9 cellular contexts compared by ENCODE assay signal in genomic region chr5:61280205-61280604, GRCh38. TPM values are rescaled to one million over a fixed set of nuclear protein-coding genes. Genes with fewer than 3 reads are reported as not detected.
DNase-seq lines count a peak whose midpoint lies in the region; ATAC-seq and TF ChIP-seq lines count a peak whose summit lies in the region.
"Had no signal": no experiment of that assay in that cellular context is flagged by ENCODE, and none has a peak within 500 bp of the region (broad histone marks: within the 10 kb centered on the region; RNA-seq: fewer than 3 reads in every experiment).

No MANE protein-coding gene starts in this region.

- peak; percentile 68 for ATAC-seq in IMR-90 (ENCODE audit: low read depth)
- ATAC-seq in PC-3 = peak; percentile 51

- no peaks in the 10 kb centered on the region for H3K36me3 ChIP-seq in IMR-90 (ENCODE audit: control insufficient read depth, insufficient read depth, low read length)
- no peaks in the 10 kb centered on the region for H3K36me3 ChIP-seq in PC-3 (ENCODE audit: low read depth, low read length)
- no peaks in the 10 kb centered on the region for H3K36me3 ChIP-seq in vagina

- BruUV-seq in IMR-90 (replicated peaks; lab: Mats Ljungman, UMichigan) (no TSS peak), PC-3 (replicated peaks; lab: Mats Ljungman, UMichigan) (no TSS peak)

- no peak for TF ChIP-seq POLR2A in IMR-90 (IDR thresholded peaks at IDR 0.05; ENCODE audit: low read depth, low read length)
- no peak for TF ChIP-seq POLR2A in vagina (IDR thresholded peaks at IDR 0.05)

- H2BK120ac ChIP-seq in IMR-90 (ENCODE audit: low read depth, low read length) = peak overlapping the region; percentile 9; the same call in 1 of the 2 replicates

- H3K79me2 ChIP-seq in PC-3 (ENCODE audit: low read length) = no peaks in the 10 kb centered on the region

- no peaks in the 10 kb centered on the region for H3K27me3 Mint-ChIP-seq in chondrocyte (ENCODE audit: low read depth)

- H3K4me2 ChIP-seq in IMR-90 (ENCODE audit: low read depth, low read length) = peak overlapping the region; percentile 70
- peak overlapping the region; percentile 48; the same call in 1 of the 2 replicates for H3K4me2 ChIP-seq in PC-3 (ENCODE audit: low read length)
- H3K4me2 ChIP-seq: PC-9 had no signal

- H3K27ac ChIP-seq in IMR-90 (ENCODE audit: insufficient read depth, low read length) = no peak overlapping the region
- H3K27ac ChIP-seq in PC-3 (ENCODE audit: low read length) = no peak overlapping the region
- no peak overlapping the region for H3K27ac ChIP-seq in vagina
- H3K27ac ChIP-seq: PC-9 had no signal

- no peak overlapping the region for H3K4me3 Mint-ChIP-seq in chondrocyte (ENCODE audit: unreplicated experiment)

- 0 out of 2 replicates have a peak overlapping the region, but pooled peaks have one; percentile 23 for H3K4ac ChIP-seq in IMR-90 (ENCODE audit: low read depth, low read length)

- in situ Hi-C loops in IMR-90 (cut with MboI; ENCODE audit: low sequenced_read_pairs) = no loop called here

- no peaks in the 10 kb centered on the region for H3K27me3 ChIP-seq in IMR-90 (ENCODE audit: control insufficient read depth, insufficient read depth, low read length)
- H3K27me3 ChIP-seq in PC-3 (ENCODE audit: low read length) = no peaks in the 10 kb centered on the region
- H3K27me3 ChIP-seq in vagina = no peaks in the 10 kb centered on the region

- H4K8ac ChIP-seq in IMR-90 (ENCODE audit: low read depth in 2 of 2, low read length in 2 of 2) = peak overlapping the region in 1 of 2 experiments; percentile 37; a peak in 1 of 4 replicates

- intact Hi-C loops in IMR-90 (cut with micrococcal nuclease) (no loop called here), PC-3 (cut with micrococcal nuclease) (no loop called here), vagina (cut with DNase I) (no loop called here)

- H3K18ac ChIP-seq in IMR-90 (ENCODE audit: low read depth, low read length) = no peak overlapping the region

- H3K4me3 ChIP-seq in IMR-90 (ENCODE audit: insufficient read depth, low read depth, low read length) (no peak overlapping the region), PC-3 (ENCODE audit: low read length) (no peak overlapping the region), vagina (no peak overlapping the region)
- H3K4me3 ChIP-seq: PC-9 had no signal

- TF ChIP-seq RAD21 in IMR-90 (IDR thresholded peaks at IDR 0.05; ENCODE audit: low read length) = no peak

- no peak for TF ChIP-seq CTCF in IMR-90 (conservative IDR thresholded peaks at IDR 0.05; ENCODE audit: low read depth, low read length)
- TF ChIP-seq CTCF in PC-3 (conservative IDR thresholded peaks at IDR 0.05; ENCODE audit: low read depth, low read length) = no peak
- no peak for TF ChIP-seq CTCF in GM20000 (IDR thresholded peaks at IDR 0.05; ENCODE audit: extremely low read depth, missing control alignments)
- no peak for TF ChIP-seq CTCF in vagina (IDR thresholded peaks at IDR 0.05)
- no peak for TF ChIP-seq CTCF in chondrocyte (IDR thresholded peaks at IDR 0.05)

- H3K23ac ChIP-seq in IMR-90 (ENCODE audit: low read depth, low read length) = no peak overlapping the region

- H2AK9ac ChIP-seq in IMR-90 (replicated peaks; ENCODE audit: low read depth, low read length, poor library complexity) = no peak overlapping the region

- H3K79me1 ChIP-seq in IMR-90 (ENCODE audit: low read depth in 1 of 2, low read length in 2 of 2) = peaks cover 0 to 20% of the 10 kb centered on the region in 2 experiments; a peak in 2 of 4 replicates

- POLR2A ChIA-PET in IMR-90 (lab: Charles Lee; ENCODE audit: unreplicated experiment) = interaction anchor here (0.6 kb wide), 1 partner anchor 47 kb away, joined by 7 read pairs; no protein-coding TSS in a partner anchor
- POLR2A ChIA-PET in PC-3 (lab: Charles Lee; ENCODE audit: unreplicated experiment) = interaction anchor here (0.6 kb wide), 1 partner anchor 1728 kb away, joined by 8 read pairs; no protein-coding TSS in a partner anchor

- no peaks in the 10 kb centered on the region for H3K36me3 Mint-ChIP-seq in chondrocyte (ENCODE audit: low read depth)

- dilution Hi-C loops in IMR-90 (cut with HindIII; ENCODE audit: low sequenced_read_pairs, unreplicated experiment) = no loop called here

- H4K5ac ChIP-seq in IMR-90 (ENCODE audit: low read depth, low read length) = no peak overlapping the region

- no peak overlapping the region; the same call in 2 of the 3 replicates for H2BK15ac ChIP-seq in IMR-90 (ENCODE audit: low read depth, low read length)

- H2BK20ac ChIP-seq in IMR-90 (ENCODE audit: low read depth, low read length) = no peak overlapping the region

- H3K4me1 Mint-ChIP-seq in chondrocyte (ENCODE audit: low read depth) = peaks cover 20% of the 10 kb centered on the region

- H4K20me1 ChIP-seq in IMR-90 (ENCODE audit: insufficient read depth, low read length) (no peaks in the 10 kb centered on the region), PC-3 (ENCODE audit: low read length) (no peaks in the 10 kb centered on the region)

- H2BK5ac ChIP-seq in IMR-90 (ENCODE audit: low read depth, low read length, poor library complexity, severe bottlenecking) = no peak overlapping the region

- H4K91ac ChIP-seq in IMR-90 (ENCODE audit: insufficient read depth, low read depth, low read length) = peak overlapping the region; percentile 20; the same call in 1 of the 2 replicates

- H3K9me3 ChIP-seq in IMR-90 (ENCODE audit: control insufficient read depth, insufficient read depth, low read length) (no peaks in the 10 kb centered on the region), PC-3 (ENCODE audit: low read length) (no peaks in the 10 kb centered on the region), vagina (no peaks in the 10 kb centered on the region)

- CTCF ChIA-PET in IMR-90 (lab: Yijun Ruan, JAX) (interaction anchor here (0.7 kb wide), 1 partner anchor 1113 kb away, joined by 5 read pairs; no protein-coding TSS in a partner anchor), PC-3 (lab: Charles Lee) (interaction anchor here (0.6 kb wide), 1 partner anchor 10 kb away, joined by 4 read pairs; no protein-coding TSS in a partner anchor)

- H3K9ac ChIP-seq in IMR-90 (ENCODE audit: low read depth, low read length) (no peak overlapping the region), PC-3 (ENCODE audit: low read length) (no peak overlapping the region)

- H2AFZ ChIP-seq in IMR-90 (replicated peaks; ENCODE audit: low read length, poor library complexity) = no peak overlapping the region
- no peak overlapping the region for H2AFZ ChIP-seq in PC-3 (ENCODE audit: low read length)
- H2AFZ ChIP-seq: PC-9 had no signal

- peak overlapping the region; percentile 39; the same call in 1 of the 2 replicates for H2AK5ac ChIP-seq in IMR-90 (ENCODE audit: low read depth, low read length)

- H3K4me1 ChIP-seq in IMR-90 (ENCODE audit: control insufficient read depth, insufficient read depth, low read length) (peaks cover 21% of the 10 kb centered on the region), PC-3 (ENCODE audit: insufficient read depth, low read length) (peaks cover 27% of the 10 kb centered on the region), vagina (peaks cover 9% of the 10 kb centered on the region)

- no peaks in the 10 kb centered on the region for H3K9me2 ChIP-seq in PC-3 (replicated peaks; ENCODE audit: low read length)

- H3K9me3 Mint-ChIP-seq in chondrocyte (ENCODE audit: low read depth) = no peaks in the 10 kb centered on the region

- H3K56ac ChIP-seq in IMR-90 (ENCODE audit: extremely low read depth, insufficient read depth, low read length) = no peak overlapping the region

- no peaks in the 10 kb centered on the region for H3F3A ChIP-seq in PC-3 (ENCODE audit: low read length, unreplicated experiment)

- no peak overlapping the region for H3K27ac Mint-ChIP-seq in chondrocyte (ENCODE audit: unreplicated experiment)

- peaks cover 20% of the 10 kb centered on the region for H3K9me1 ChIP-seq in IMR-90 (ENCODE audit: insufficient read depth, low read length)

- no peak overlapping the region for H3K14ac ChIP-seq in IMR-90 (replicated peaks; ENCODE audit: low read depth, low read length)

- peak; percentile 29 for DNase-seq in GM03348 (ENCODE audit: low spot score)
- DNase-seq in IMR-90 = peak; percentile 90
- DNase-seq in PC-3 = peak; percentile 68
- DNase-seq in glomerular visceral epithelial cell (ENCODE audit: extremely low spot score) = peak; percentile 88
- DNase-seq in middle frontal gyrus (ENCODE audit: extremely low spot score, low spot score) = no peak
- no peak for DNase-seq in GM20000 (ENCODE audit: low spot score)
- no peak for DNase-seq in vagina (ENCODE audit: extremely low spot score in 2 of 2)
- no peak for DNase-seq in chondrocyte (ENCODE audit: low spot score)

TF ChIP-seq in IMR-90, 13 proteins besides CTCF, POLR2A, EP300 and RAD21 (continues in another document):
- TF ChIP-seq MXI1 (IDR thresholded peaks at IDR 0.05; ENCODE audit: borderline replicate concordance, low read depth, low read length) (no peak), MAFK (IDR thresholded peaks at IDR 0.05; ENCODE audit: low read depth, low read length) (0 out of 2 replicates have a peak, but pooled peaks have one; percentile 10), CHD1 (IDR thresholded peaks at IDR 0.05; ENCODE audit: low read depth, low read length) (no peak), ELK1 (IDR thresholded peaks at IDR 0.05; ENCODE audit: borderline replicate concordance, low read depth, low read length) (no peak), NFE2L2 (IDR thresholded peaks at IDR 0.05; ENCODE audit: low read depth, low read length) (no peak), CEBPB (IDR thresholded peaks at IDR 0.05; ENCODE audit: low read depth, low read length) (no peak), BHLHE40 (IDR thresholded peaks at IDR 0.05; ENCODE audit: low read depth, low read length) (no peak), SMC3 (IDR thresholded peaks at IDR 0.05; ENCODE audit: low read depth, low read length) (0 out of 2 replicates have a peak, but pooled peaks have one; percentile 3), RCOR1 (IDR thresholded peaks at IDR 0.05; ENCODE audit: insufficient replicate concordance, low read length) (no peak), MAZ (IDR thresholded peaks at IDR 0.05; ENCODE audit: borderline replicate concordance, low read depth, low read length) (no peak), FOS (IDR thresholded peaks at IDR 0.05; ENCODE audit: low read depth, low read length) (0 out of 2 replicates have a peak, but pooled peaks have one; percentile 16)

RNA-seq across cellular contexts. Expression of gene ZSWIM6, which starts 51.9 kb away (rescaled TPM):
- total RNA-seq in IMR-90 (2012; rRNA removed) (10.8 TPM in 2 replicates), PC-3 (2014; rRNA removed) (3.4 and 4.3 TPM in 2 replicates), vagina (16.7 TPM), chondrocyte (20.2 to 20.7 TPM (median 20.3 TPM) in 3 replicates)
- polyA plus RNA-seq in IMR-90 (2012; rRNA removed) = 12.7 and 14.1 TPM in 2 replicates
- polyA plus RNA-seq in IMR-90 (2012; cell fraction: cytosol; rRNA removed) = 4.5 and 6.0 TPM in 2 replicates
- 31.9 and 56.3 TPM in 2 replicates for polyA plus RNA-seq in IMR-90 (2012; cell fraction: nucleus; rRNA removed; ENCODE audit: low replicate concordance)

Comparison
In these comparisons a context has a peak if more than half of its experiments do, and no peak if none do; other contexts are left out.
1. DNase-seq: peak in GM03348 (single experiment), IMR-90 (single experiment), PC-3 (single experiment) and glomerular visceral epithelial cell (single experiment); none in middle frontal gyrus (single experiment), GM20000 (single experiment), vagina (0 of 2) and chondrocyte (single experiment).